In the genomic region with DNA sequence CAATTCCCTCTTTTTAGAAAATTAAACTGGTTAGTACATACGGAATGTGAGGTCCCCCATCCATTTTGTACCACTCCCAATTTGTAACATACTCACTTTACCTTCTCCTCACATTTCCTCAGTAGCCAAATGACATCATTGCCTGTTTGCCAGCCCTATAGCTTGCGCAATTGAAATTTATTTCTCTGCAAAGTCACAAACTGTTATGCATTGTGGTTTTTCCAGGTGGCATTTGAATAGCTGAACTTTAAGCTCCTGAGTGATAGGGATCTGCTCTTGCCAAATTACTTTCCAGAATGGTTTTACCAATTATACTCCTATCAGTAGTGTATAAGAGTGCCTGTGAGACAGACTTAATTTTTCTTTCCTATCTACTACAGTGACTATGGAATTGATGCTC, we compare ENCODE assay signal across 27 cellular contexts. TPM values are rescaled to one million over a fixed set of nuclear protein-coding genes. Genes with fewer than 3 reads are reported as not detected.
A peak's percentile ranks its signal among the peaks of the same experiment; 100 is the strongest.
DNase-seq lines count a peak whose midpoint lies in the region; ATAC-seq and TF ChIP-seq lines count a peak whose summit lies in the region.
"Had no signal": no experiment of that assay in that cellular context is flagged by ENCODE, and none has a peak within 500 bp of the region (broad histone marks: within the 10 kb centered on the region; RNA-seq: fewer than 3 reads in every experiment).

No MANE protein-coding gene starts in this region.

- H3K4me2 ChIP-seq in PC-3 (ENCODE audit: low read length) (peak overlapping the region; percentile 38), neuronal stem cell (ENCODE audit: insufficient read depth, low read length, poor library complexity, severe bottlenecking) (no peak overlapping the region)
- H3K4me2 ChIP-seq: smooth muscle cell had no signal

- H3K79me1 ChIP-seq in neuronal stem cell (ENCODE audit: low read depth, low read length), result no peaks in the 10 kb centered on the region

- H3K27me3 ChIP-seq in PC-3 (ENCODE audit: low read length), result no peaks in the 10 kb centered on the region
- H3K27me3 ChIP-seq in neuronal stem cell (ENCODE audit: control insufficient read depth in 3 of 3, insufficient read depth in 3 of 3, low read depth in 1 of 3, low read length in 3 of 3), result no peaks in the 10 kb centered on the region

- peaks cover 17% of the 10 kb centered on the region for H3K36me3 Mint-ChIP-seq in osteocyte (ENCODE audit: unreplicated experiment)
- H3K36me3 Mint-ChIP-seq: CD8-positive, alpha-beta T cell had no signal

- H3K36me3 ChIP-seq in PC-3 (ENCODE audit: low read depth, low read length) (peaks cover 9% of the 10 kb centered on the region), neuronal stem cell (replicated peaks in 1 of 2; ENCODE audit: control insufficient read depth in 2 of 2, insufficient read depth in 2 of 2, low read length in 2 of 2) (peaks cover 0 to 5% of the 10 kb centered on the region in 2 donors)

- H3K18ac ChIP-seq in neuronal stem cell (ENCODE audit: low read length), result no peak overlapping the region

- H3K27ac ChIP-seq in PC-3 (ENCODE audit: low read length) (peak overlapping the region; percentile 59), neuronal stem cell (replicated peaks; ENCODE audit: low read length) (no peak overlapping the region)
- H3K27ac ChIP-seq: psoas muscle, VCaP had no signal

- H2BK12ac ChIP-seq in neuronal stem cell (ENCODE audit: low read length), result no peak overlapping the region

- H4K20me1 ChIP-seq in PC-3 (ENCODE audit: low read length), result peaks cover under 1% of the 10 kb centered on the region; the same call in 1 of the 2 replicates

- H3F3A ChIP-seq in PC-3 (ENCODE audit: low read length, unreplicated experiment), result no peaks in the 10 kb centered on the region

- peaks cover 8% of the 10 kb centered on the region for H3K9me3 Mint-ChIP-seq in osteocyte (ENCODE audit: unreplicated experiment)
- H3K9me3 Mint-ChIP-seq: CD8-positive, alpha-beta T cell; stimulated activated naive CD8-positive, alpha-beta T cell treated with anti-CD3 and anti-CD28 coated beads, Interleukin-15, Interleukin-2, amounts not matched to agents 100 ng/mL and 50 ng/mL, for 24 hours; T-helper 1 cell treated with Interleukin-12 subunit alpha and Interleukin-12 subunit beta and Interleukin-4 antibody, amounts not matched to agents 30 μg/mL and 1 μg/mL, for 36 hours had no signal

- H3K79me2 ChIP-seq in PC-3 (ENCODE audit: low read length), result peaks cover 77% of the 10 kb centered on the region

- H2AK5ac ChIP-seq in neuronal stem cell (ENCODE audit: low read depth, low read length), result no peak overlapping the region

- CTCF ChIA-PET in PC-3 (lab: Charles Lee), result no interaction called here

- H2AFZ ChIP-seq in PC-3 (ENCODE audit: low read length) (no peak overlapping the region), neuronal stem cell (ENCODE audit: low read length) (no peak overlapping the region)

- no peak overlapping the region for H4K91ac ChIP-seq in neuronal stem cell (ENCODE audit: low read depth, low read length, poor library complexity)

- H3K4ac ChIP-seq in neuronal stem cell (ENCODE audit: low read length), result no peak overlapping the region

- no peak overlapping the region for H2BK5ac ChIP-seq in neuronal stem cell (ENCODE audit: low read length)

- no peak overlapping the region for H3K4me3 Mint-ChIP-seq in osteocyte (ENCODE audit: unreplicated experiment)
- H3K4me3 Mint-ChIP-seq: CD8-positive, alpha-beta T cell; neural crest cell; stimulated activated naive CD8-positive, alpha-beta T cell treated with anti-CD3 and anti-CD28 coated beads, Interleukin-15, Interleukin-2, amounts not matched to agents 100 ng/mL and 50 ng/mL, for 24 hours; T-helper 1 cell treated with Interleukin-12 subunit alpha and Interleukin-12 subunit beta and Interleukin-4 antibody, amounts not matched to agents 30 μg/mL and 1 μg/mL, for 36 hours; type B pancreatic cell had no signal

- no peak overlapping the region for H2BK15ac ChIP-seq in neuronal stem cell (ENCODE audit: low read length)

- TF ChIP-seq CTCF in PC-3 (conservative IDR thresholded peaks at IDR 0.05; ENCODE audit: low read depth, low read length) (no peak), epithelial cell of esophagus (IDR thresholded peaks at IDR 0.05; ENCODE audit: insufficient read depth, low read depth, low read length, missing control alignments) (no peak), osteocyte (IDR thresholded peaks at IDR 0.05) (no peak)

- peaks cover 57% of the 10 kb centered on the region for H3K4me1 Mint-ChIP-seq in osteocyte (ENCODE audit: unreplicated experiment)

- peaks cover 28% of the 10 kb centered on the region for H3K4me1 ChIP-seq in PC-3 (ENCODE audit: insufficient read depth, low read length)
- H3K4me1 ChIP-seq in neuronal stem cell (ENCODE audit: control insufficient read depth in 2 of 2, insufficient read depth in 1 of 2, low read depth in 1 of 2, low read length in 2 of 2), result no peaks in the 10 kb centered on the region
- H3K4me1 ChIP-seq: psoas muscle had no signal

- no CpG with 5 or more reads among the region's 2 CpGs for WGBS in neuronal stem cell (ENCODE audit: extremely low coverage in 2 of 2, insufficient read length in 2 of 2, insufficient replicate concordance in 1 of 2), 2 donors

- intact Hi-C loops in PC-3 (cut with micrococcal nuclease), result loop anchor here (10.0 kb wide), 1 partner anchor 223 kb away; no protein-coding TSS in a partner anchor

- no TSS peak for BruUV-seq in PC-3 (replicated peaks; lab: Mats Ljungman, UMichigan)

- H3K9me2 ChIP-seq in PC-3 (replicated peaks; ENCODE audit: low read length), result no peaks in the 10 kb centered on the region

- no peak overlapping the region for H3K14ac ChIP-seq in neuronal stem cell (ENCODE audit: low read length)

- no peaks in the 10 kb centered on the region for H3K27me3 Mint-ChIP-seq in osteocyte (ENCODE audit: unreplicated experiment)
- H3K27me3 Mint-ChIP-seq: stimulated activated naive CD8-positive, alpha-beta T cell treated with anti-CD3 and anti-CD28 coated beads, Interleukin-15, Interleukin-2, amounts not matched to agents 100 ng/mL and 50 ng/mL, for 24 hours; type B pancreatic cell had no signal

- H3K9ac ChIP-seq in PC-3 (ENCODE audit: low read length) (0 out of 2 replicates have a peak overlapping the region, but pooled peaks have one; percentile 14), neuronal stem cell (ENCODE audit: low read depth, low read length, poor library complexity) (no peak overlapping the region)

- H2BK120ac ChIP-seq in neuronal stem cell (ENCODE audit: low read depth, low read length), result no peak overlapping the region

- POLR2A ChIA-PET in PC-3 (lab: Charles Lee; ENCODE audit: unreplicated experiment), result no interaction called here

- H3K4me3 ChIP-seq in PC-3 (ENCODE audit: low read length) (no peak overlapping the region), epithelial cell of esophagus (ENCODE audit: low read length) (no peak overlapping the region), neuronal stem cell (ENCODE audit: low read length in 2 of 2) (no peak overlapping the region)
- H3K4me3 ChIP-seq: mucosa of descending colon, psoas muscle, smooth muscle cell had no signal

- no peak overlapping the region for H4K8ac ChIP-seq in neuronal stem cell (ENCODE audit: low read depth, low read length)

- no peaks in the 10 kb centered on the region for H3K9me3 ChIP-seq in PC-3 (ENCODE audit: low read length)
- H3K9me3 ChIP-seq in neuronal stem cell (replicated peaks in 1 of 2; ENCODE audit: control insufficient read depth in 2 of 2, insufficient read depth in 1 of 2, low read depth in 1 of 2, low read length in 2 of 2), result peaks cover 0 to 8% of the 10 kb centered on the region in 2 donors
- H3K9me3 ChIP-seq: mucosa of descending colon, psoas muscle had no signal

- H3K23ac ChIP-seq in neuronal stem cell (ENCODE audit: low read depth, low read length, poor library complexity), result no peak overlapping the region

- ATAC-seq in PC-3, result no peak
- ATAC-seq: CD8-positive, alpha-beta T cell; left lobe of liver; mucosa of descending colon; psoas muscle had no signal

- peak overlapping the region; percentile 48 for H3K27ac Mint-ChIP-seq in osteocyte (ENCODE audit: unreplicated experiment)
- H3K27ac Mint-ChIP-seq: CD8-positive, alpha-beta T cell; stimulated activated naive CD8-positive, alpha-beta T cell treated with anti-CD3 and anti-CD28 coated beads, Interleukin-15, Interleukin-2, amounts not matched to agents 100 ng/mL and 50 ng/mL, for 24 hours; T-helper 1 cell treated with Interleukin-12 subunit alpha and Interleukin-12 subunit beta and Interleukin-4 antibody, amounts not matched to agents 30 μg/mL and 1 μg/mL, for 36 hours; type B pancreatic cell had no signal

- peak; percentile 80 for DNase-seq in H4 (ENCODE audit: low spot score)
- peak; percentile 68 for DNase-seq in PC-3
- DNase-seq in epithelial cell of esophagus (ENCODE audit: low read depth), result peak; percentile 52
- DNase-seq in osteocyte (ENCODE audit: extremely low spot score, unreplicated experiment), result no peak
- no peak for DNase-seq in activated T-cell treated with anti-CD3 and anti-CD28 coated beads, Interleukin-2, amount 50 U/mL, for 1 hour
- DNase-seq in activated CD4-positive, CD25-positive, alpha-beta regulatory T cell treated with anti-CD3 and anti-CD28 coated beads, Interleukin-2, amount 50 U/mL, for 72 hours, result no peak
- DNase-seq in activated CD4-positive, alpha-beta T cell treated with anti-CD3 and anti-CD28 coated beads for 1 hour, result no peak
- no peak for DNase-seq in neuronal stem cell (ENCODE audit: low spot score)
- DNase-seq: activated CD4-positive, alpha-beta T cell treated with anti-CD3 and anti-CD28 coated beads, Interleukin-2, amount 50 U/mL, for 4 hours; activated CD8-positive, alpha-beta memory T cell treated with anti-CD3 and anti-CD28 coated beads, Interleukin-2, amount 50 U/mL, for 48 hours; activated gamma-delta T cell; CD8-positive, alpha-beta T cell; DMS53; glutamatergic neuron; MM.1S; mucosa of descending colon; NCI-H187; NCI-H774; psoas muscle; stimulated activated CD4-positive, alpha-beta T cell treated with anti-CD3 and anti-CD28 coated beads, Interleukin-4, amount 100 ng/mL, for 24 hours had no signal

RNA-seq across cellular contexts. Expression of a gene that starts 7.7 kb away (rescaled TPM):
- total RNA-seq in H4 (2014; rRNA removed; shearing (Covaris generic)), result 26.0 and 39.4 TPM in 2 replicates
- total RNA-seq in PC-3 (2014; rRNA removed) (30.0 and 63.8 TPM in 2 replicates), osteocyte (535 and 547 TPM in 2 replicates)
- 28.3 TPM for polyA plus RNA-seq in neuronal stem cell (2013, experiment 1 of 2)
- polyA plus RNA-seq in neuronal stem cell (2013, experiment 2 of 2), result 28.7 TPM
- total RNA-seq: CD8-positive, alpha-beta T cell had no signal

RNA-seq across cellular contexts. Expression of a gene that starts 9.1 kb away (rescaled TPM):
- 0.21 and 0.58 TPM in 2 replicates for total RNA-seq in H4 (2014; rRNA removed; shearing (Covaris generic))
- total RNA-seq in PC-3 (2014; rRNA removed) (3.5 and 4.4 TPM in 2 replicates), osteocyte (36.2 and 36.9 TPM in 2 replicates)
- 18.2 TPM for polyA plus RNA-seq in neuronal stem cell (2013, experiment 1 of 2)
- 17.9 TPM for polyA plus RNA-seq in neuronal stem cell (2013, experiment 2 of 2)
- total RNA-seq: CD8-positive, alpha-beta T cell had no signal

Comparison
In these comparisons a context has a peak if more than half of its experiments do, and no peak if none do; other contexts are left out.
1. DNase-seq: peak in H4 (single experiment), PC-3 (single experiment) and epithelial cell of esophagus (single experiment); none in osteocyte (single experiment), activated T-cell treated with anti-CD3 and anti-CD28 coated beads, Interleukin-2, amount 50 U/mL, for 1 hour (single experiment), activated CD4-positive, CD25-positive, alpha-beta regulatory T cell treated with anti-CD3 and anti-CD28 coated beads, Interleukin-2, amount 50 U/mL, for 72 hours (single experiment), activated CD4-positive, alpha-beta T cell treated with anti-CD3 and anti-CD28 coated beads for 1 hour (single experiment) and neuronal stem cell (single experiment).